Comparison of ENCODE assay signal across 7 cellular contexts in the genomic region with DNA sequence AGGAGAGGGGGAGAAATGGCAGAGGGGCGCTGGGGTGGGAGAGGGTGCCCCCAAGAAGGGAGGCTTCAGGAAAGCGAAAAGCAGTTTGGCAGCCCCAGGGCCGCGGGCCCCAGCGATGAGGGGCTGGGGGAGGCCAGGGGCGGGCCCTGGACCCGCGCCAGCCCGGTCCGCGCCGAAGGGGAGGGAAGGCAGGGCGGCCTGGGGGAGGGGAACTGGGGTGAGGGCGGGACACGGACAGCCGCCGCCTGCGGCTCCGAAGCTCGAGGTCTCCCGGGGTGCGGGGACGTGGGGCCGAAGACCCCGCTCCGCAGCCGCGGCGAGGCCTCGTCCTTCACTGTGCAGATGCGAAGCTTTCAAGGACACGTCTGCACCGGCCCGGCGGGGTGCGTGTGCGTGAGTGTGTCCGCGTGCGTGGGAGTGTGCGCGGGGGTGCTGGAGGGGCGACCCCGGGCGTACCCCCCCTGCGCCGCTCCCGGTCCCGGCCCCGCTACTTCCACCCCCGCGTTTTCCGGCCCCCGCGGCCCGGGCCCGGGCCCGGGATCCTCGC. TPM values are rescaled to one million over a fixed set of nuclear protein-coding genes. Genes with fewer than 3 reads are reported as not detected.
DNase-seq lines count a peak whose midpoint lies in the region; ATAC-seq and TF ChIP-seq lines count a peak whose summit lies in the region.

No MANE protein-coding gene starts in this region.

- no peaks in the 10 kb centered on the region for H3K9me3 ChIP-seq in thoracic aorta

- no peaks in the 10 kb centered on the region for H3K4me1 Mint-ChIP-seq in MCF 10A (ENCODE audit: insufficient read depth, unreplicated experiment)

- WGBS in lower leg skin, 2 donors: 1 to 4% methylated on average over 12 to 53 of the region's 59 CpGs

- H3K36me3 ChIP-seq in thoracic aorta: no peaks in the 10 kb centered on the region

- no peaks in the 10 kb centered on the region for H3K27me3 Mint-ChIP-seq in MCF 10A (ENCODE audit: insufficient read depth, unreplicated experiment)

- BruUV-seq in MCF 10A (replicated peaks; lab: Mats Ljungman, UMichigan): no TSS peak

- ATAC-seq in GM19324 (IDR thresholded peaks at IDR 0.05; ENCODE audit: low FRiP score, unreplicated experiment) (peak; percentile 2), thoracic aorta (ENCODE audit: insufficient number of reproducible peaks, low FRiP score, low read depth) (no peak), HG03460 (IDR thresholded peaks at IDR 0.05; ENCODE audit: unreplicated experiment) (no peak)

- H3K4me3 ChIP-seq in lower leg skin (ENCODE audit: low read depth, poor library complexity, severe bottlenecking) (peak overlapping the region; percentile 24), thoracic aorta (peak overlapping the region; percentile 83)

- H3K9me3 Mint-ChIP-seq in MCF 10A (ENCODE audit: unreplicated experiment): no peaks in the 10 kb centered on the region

- peak overlapping the region; percentile 61 for H3K4me3 Mint-ChIP-seq in MCF 10A (ENCODE audit: unreplicated experiment)

- POLR2A ChIA-PET in MCF 10A (lab: Yijun Ruan, JAX): interaction anchor here (0.6 kb wide), 1 partner anchor 153 kb away, joined by 3 read pairs; no protein-coding TSS in a partner anchor

- no peaks in the 10 kb centered on the region for H3K27me3 ChIP-seq in thoracic aorta (replicated peaks; ENCODE audit: insufficient read depth)

- TF ChIP-seq CTCF in MCF 10A (IDR thresholded peaks at IDR 0.05; ENCODE audit: unreplicated experiment): no peak
- TF ChIP-seq CTCF in lower leg skin (IDR thresholded peaks at IDR 0.05): no peak
- TF ChIP-seq CTCF in thoracic aorta (IDR thresholded peaks at IDR 0.05): no peak

- H3K27ac ChIP-seq in thoracic aorta: peak overlapping the region; percentile 42 to 51

- CTCF ChIA-PET in MCF 10A (lab: Yijun Ruan, JAX): interaction anchor here (0.6 kb wide), 1 partner anchor 173 kb away, joined by 3 read pairs; no protein-coding TSS in a partner anchor

- DNase-seq in NCI-H510A (lab: John Stamatoyannopoulos, UW) (peak; percentile 24), MCF 10A (ENCODE audit: unreplicated experiment) (no peak), lower leg skin (ENCODE audit: low spot score in 2 of 2) (no peak), thoracic aorta (ENCODE audit: low spot score) (no peak), SW480 (ENCODE audit: low spot score) (no peak)

- H3K36me3 Mint-ChIP-seq in MCF 10A (ENCODE audit: insufficient read depth, unreplicated experiment): no peaks in the 10 kb centered on the region

- TF ChIP-seq POLR2A in lower leg skin (IDR thresholded peaks at IDR 0.05): no peak

- intact Hi-C loops in MCF 10A (cut with micrococcal nuclease) (loop anchor here (5.0 kb wide), 1 partner anchor 37 kb away; no protein-coding TSS in a partner anchor), lower leg skin (cut with DNase I; ENCODE audit: low total_unique reads) (no loop called here)

- H3K4me1 ChIP-seq in thoracic aorta (ENCODE audit: control insufficient read depth in 1 of 2, low read depth in 2 of 2): peaks cover 16 to 50% of the 10 kb centered on the region in 2 donors

- no peak overlapping the region for H3K27ac Mint-ChIP-seq in MCF 10A (ENCODE audit: low read depth, unreplicated experiment)

RNA-seq across cellular contexts. Expression of gene DNMT3A, which starts 1.3 kb away (rescaled TPM):
- total RNA-seq in MCF 10A (2022) (8.0 and 11.5 TPM in 2 replicates), lower leg skin (1 to 10 TPM; 4.3 to 7.4 (median 6.9) TPM), thoracic aorta (10 to 100 TPM; 17.7 to 24.3 TPM)
